ENCODE assay signal across 10 cellular contexts in the genomic region with DNA sequence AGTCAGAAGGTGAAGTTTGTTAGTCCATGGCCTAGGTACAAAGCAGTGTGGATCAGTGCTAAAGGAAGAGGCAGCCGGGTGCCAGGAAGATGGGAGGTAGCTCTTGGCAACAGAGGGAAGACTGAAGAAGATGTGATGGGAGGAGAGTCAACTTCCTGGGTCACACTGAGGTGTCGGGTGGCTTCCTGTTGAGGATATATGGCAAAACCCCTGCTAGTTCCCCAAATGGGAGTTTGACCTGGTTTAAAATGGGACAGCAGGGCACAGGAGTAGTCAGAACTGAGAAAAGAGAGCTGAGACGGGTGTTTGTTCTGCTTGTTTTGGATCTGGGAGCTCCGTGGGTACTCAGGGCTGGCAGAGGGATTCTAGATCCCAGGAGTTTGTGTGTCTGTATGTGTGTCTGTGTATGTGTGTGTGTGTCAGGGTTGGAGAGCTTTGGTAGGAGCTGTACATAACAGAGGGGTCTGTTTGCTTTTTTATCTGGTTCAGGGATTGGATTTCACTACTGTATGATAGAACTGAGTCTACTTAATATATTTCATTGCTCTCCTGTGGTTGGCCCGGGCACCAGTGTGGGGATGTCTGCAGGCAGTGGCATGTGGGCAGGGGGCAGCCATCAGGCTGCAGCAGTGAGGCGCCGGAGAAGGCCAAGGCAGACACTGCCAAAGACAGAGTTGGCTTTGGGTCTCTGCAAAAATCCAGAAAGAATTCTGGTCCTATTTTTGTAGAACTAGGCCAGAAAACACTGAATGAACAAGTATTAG. TPM values are rescaled to one million over a fixed set of nuclear protein-coding genes. Genes with fewer than 3 reads are reported as not detected.
DNase-seq lines count a peak whose midpoint lies in the region; ATAC-seq, FAIRE-seq and TF ChIP-seq lines count a peak whose summit lies in the region.
"Had no signal": no experiment of that assay in that cellular context is flagged by ENCODE, and none has a peak within 500 bp of the region (broad histone marks: within the 10 kb centered on the region; RNA-seq: fewer than 3 reads in every experiment).

No MANE protein-coding gene starts in this region.

- no peak overlapping the region for H2AK5ac ChIP-seq in H9 (ENCODE audit: insufficient read length, low read length)

- peaks cover 73% of the 10 kb centered on the region for H3K36me3 ChIP-seq in K562 (ENCODE audit: control insufficient read depth, insufficient read depth, low read length)

- no peak for ATAC-seq in CD4-positive, alpha-beta T cell (ENCODE audit: poor library complexity)
- no peak for ATAC-seq in K562
- no peak for ATAC-seq in HG02623 (IDR thresholded peaks at IDR 0.05; ENCODE audit: unreplicated experiment)
- ATAC-seq: left lung had no signal

- no peak for TF ChIP-seq EP300 in K562 (IDR thresholded peaks at IDR 0.05; ENCODE audit: low read length)

- WGBS in H9 (ENCODE audit: extremely low coverage, insufficient read length, low lambda C conversion rate), result no CpG with 5 or more reads among the region's 7 CpGs
- 84% methylated on average over 7 of the region's 7 CpGs for WGBS in K562 (ENCODE audit: insufficient coverage, low coverage, missing lambda C conversion rate)

- H3K4me1 ChIP-seq in H9 (ENCODE audit: insufficient read depth, low read length), result no peaks in the 10 kb centered on the region
- H3K4me1 ChIP-seq in K562 (replicated peaks in 1 of 2; ENCODE audit: control insufficient read depth in 2 of 2, insufficient read depth in 2 of 2, low read length in 2 of 2), result peaks cover 4 to 26% of the 10 kb centered on the region in 2 experiments; a peak in 3 of 5 replicates

- FAIRE-seq in K562 (lab: Jason Lieb, UNC), result no peak

- intact Hi-C loops in CD4-positive, alpha-beta T cell (cut with DNase I, micrococcal nuclease), result no loop called here
- intact Hi-C loops in K562 (cut with micrococcal nuclease), result loop anchor here (5.0 kb wide), 3 partner anchors 45 to 210 kb away; no protein-coding TSS in a partner anchor

- POLR2A ChIA-PET in CD4-positive, alpha-beta T cell (lab: Charles Lee), result interaction anchor here (1.5 kb wide), 1 partner anchor 17 kb away, joined by 4 read pairs; the partner anchor contains the start of gene MXD1
- POLR2A ChIA-PET in K562 (lab: Yijun Ruan, JAX), result interaction anchor here (0.7 to 8.8 kb wide), 9 partner anchors 12 to 213 kb away, joined by 3 to 107 read pairs (median 3); partner anchors contain the start of gene MXD1

- no peak overlapping the region; the same call in 1 of the 2 replicates for H3K14ac ChIP-seq in H9 (ENCODE audit: insufficient read depth, low read length)

- H3K27ac ChIP-seq in CD4-positive, alpha-beta T cell (ENCODE audit: low read depth, low read length), result no peak overlapping the region
- H3K27ac ChIP-seq in H9 (ENCODE audit: insufficient read length, low read depth, low read length) (no peak overlapping the region), K562 (ENCODE audit: extremely low read depth, low read depth, low read length) (peak overlapping the region; percentile 29; the same call in 2 of the 3 replicates)

- H2AFZ ChIP-seq in H9 (ENCODE audit: low read length) (no peak overlapping the region), K562 (ENCODE audit: low read depth, low read length) (no peak overlapping the region)

- TF ChIP-seq RAD21 in K562 (CRISPR knock-in tag; conservative IDR thresholded peaks at IDR 0.05 in 1 of 2, IDR thresholded peaks at IDR 0.05 in 1 of 2), result no peak

- H3T11ph ChIP-seq in H9 (ENCODE audit: low read length), result no peak overlapping the region

- H2BK15ac ChIP-seq in H9 (ENCODE audit: low read depth, low read length), result no peak overlapping the region

- no peak overlapping the region for H4K91ac ChIP-seq in H9 (ENCODE audit: insufficient read length, low read depth, low read length)

- no peak overlapping the region for H3K23ac ChIP-seq in H9 (ENCODE audit: insufficient read length, low read depth, low read length)

- in situ Hi-C loops in K562 (cut with MboI), result no loop called here

- no peaks in the 10 kb centered on the region for H3K79me1 ChIP-seq in H9 (ENCODE audit: insufficient read depth, low read depth, low read length, poor library complexity, severe bottlenecking)

- H3K18ac ChIP-seq in H9 (ENCODE audit: insufficient read length, low read depth, low read length), result no peak overlapping the region

- peaks cover 70% of the 10 kb centered on the region for H3K36me3 Mint-ChIP-seq in CD4-positive, alpha-beta T cell (ENCODE audit: low read depth)
- peaks cover 0 to 6% (median 0%) of the 10 kb centered on the region in 3 experiments; a peak in 2 of 7 replicates for H3K36me3 Mint-ChIP-seq in H9 (ENCODE audit: insufficient read depth in 1 of 3, low read depth in 3 of 3)
- H3K36me3 Mint-ChIP-seq in nephron (ENCODE audit: low read depth), result peaks cover 26% of the 10 kb centered on the region

- no peaks in the 10 kb centered on the region for H3K9me3 Mint-ChIP-seq in CD4-positive, alpha-beta T cell
- H3K9me3 Mint-ChIP-seq in H9, result no peaks in the 10 kb centered on the region
- H3K9me3 Mint-ChIP-seq in nephron, result no peaks in the 10 kb centered on the region

- peaks cover 22% of the 10 kb centered on the region for H3K4me1 Mint-ChIP-seq in CD4-positive, alpha-beta T cell (ENCODE audit: low read depth)
- H3K4me1 Mint-ChIP-seq in H9 (peaks cover 9 to 17% of the 10 kb centered on the region in 2 experiments), nephron (peaks cover 5% of the 10 kb centered on the region)

- H3K9me1 ChIP-seq in K562 (ENCODE audit: control insufficient read depth, insufficient read depth, low read length), result peaks cover 6% of the 10 kb centered on the region

- no peak overlapping the region for H4K8ac ChIP-seq in H9 (replicated peaks; ENCODE audit: insufficient read length, low read depth, low read length)

- no peak overlapping the region for H2BK120ac ChIP-seq in H9 (ENCODE audit: low read depth, low read length, poor library complexity, severe bottlenecking)

- H3K4me3 Mint-ChIP-seq in CD4-positive, alpha-beta T cell, result no peak overlapping the region
- H3K4me3 Mint-ChIP-seq in H9 (no peak overlapping the region), nephron (no peak overlapping the region)

- TF ChIP-seq CTCF in CD4-positive, alpha-beta T cell (IDR thresholded peaks at IDR 0.05), result no peak
- TF ChIP-seq CTCF in H9 (conservative IDR thresholded peaks at IDR 0.05), result no peak
- TF ChIP-seq CTCF in K562 (IDR thresholded peaks at IDR 0.05 in 2 of 3, conservative IDR thresholded peaks at IDR 0.05 in 1 of 3; ENCODE audit: insufficient read depth in 2 of 3, low read depth in 1 of 3, low read length in 3 of 3), result no peak
- TF ChIP-seq CTCF in nephron (IDR thresholded peaks at IDR 0.05; ENCODE audit: unreplicated experiment in 3 of 3), result no peak

- no peak overlapping the region for H2BK20ac ChIP-seq in H9 (ENCODE audit: low read depth, low read length, poor library complexity, severe bottlenecking)

- no TSS peak for BruUV-seq in K562 (replicated peaks; lab: Mats Ljungman, UMichigan)

- TF ChIP-seq POLR2A in K562 (conservative IDR thresholded peaks at IDR 0.05), result no peak

- DNase-seq in CD4-positive, alpha-beta T cell, result no peak
- no peak for DNase-seq in H9
- DNase-seq in K562 (ENCODE audit: extremely low read depth in 1 of 4, low spot score in 3 of 4), result no peak
- no peak for DNase-seq in NCI-H1048 (lab: John Stamatoyannopoulos, UW)
- DNase-seq in glomerular visceral epithelial cell (ENCODE audit: extremely low spot score), result no peak
- DNase-seq: COR-L47, left lung, Peyer's patch had no signal

- H3K27ac Mint-ChIP-seq in CD4-positive, alpha-beta T cell, result peak overlapping the region; percentile 21
- H3K27ac Mint-ChIP-seq in H9, result peak overlapping the region; percentile 20 to 78 (median 35); a peak in 6 of 7 replicates
- H3K27ac Mint-ChIP-seq in nephron, result peak overlapping the region in 2 of 3 experiments; percentile 22 to 39

- no peak overlapping the region for H3K4me3 ChIP-seq in K562
- H3K4me3 ChIP-seq: left lung, Peyer's patch had no signal

- H2BK12ac ChIP-seq in H9 (ENCODE audit: insufficient read length, low read depth, low read length), result no peak overlapping the region

- H3K4ac ChIP-seq in H9 (ENCODE audit: low read depth, low read length), result no peak overlapping the region

- no peaks in the 10 kb centered on the region for H3K9me3 ChIP-seq in CD4-positive, alpha-beta T cell (ENCODE audit: control insufficient read depth, low read length)
- H3K9me3 ChIP-seq in H9 (ENCODE audit: control insufficient read depth, low read depth, low read length) (no peaks in the 10 kb centered on the region), K562 (replicated peaks; ENCODE audit: control insufficient read depth, insufficient read depth, low read depth, low read length) (no peaks in the 10 kb centered on the region)
- H3K9me3 ChIP-seq: left lung, Peyer's patch had no signal

- no peak overlapping the region for H3K56ac ChIP-seq in H9 (ENCODE audit: insufficient read length, low read depth, low read length)

- H3K9ac ChIP-seq in H9 (ENCODE audit: extremely low read depth, insufficient read length, low read length), result no peak overlapping the region
- H3K9ac ChIP-seq in K562 (ENCODE audit: insufficient read depth in 1 of 2, low read depth in 2 of 2, low read length in 2 of 2), result peak overlapping the region in 1 of 2 experiments; percentile 53; a peak in 1 of 4 replicates

- no peak overlapping the region for H4K5ac ChIP-seq in H9 (ENCODE audit: insufficient read length, low read depth, low read length)

- CTCF ChIA-PET in CD4-positive, alpha-beta T cell (lab: Charles Lee), result interaction anchor here (0.9 kb wide), 1 partner anchor 211 kb away, joined by 3 read pairs; no protein-coding TSS in a partner anchor
- CTCF ChIA-PET in K562 (lab: Yijun Ruan, JAX; ENCODE audit: low intra/inter-chr PET ratio), result no interaction called here

- H3K79me2 ChIP-seq in H9 (ENCODE audit: insufficient read depth, low read length) (no peaks in the 10 kb centered on the region), K562 (ENCODE audit: control insufficient read depth, insufficient read depth, low read length) (peaks cover 21% of the 10 kb centered on the region; the same call in 2 of the 3 replicates)

- no peaks in the 10 kb centered on the region for H3K23me2 ChIP-seq in H9 (ENCODE audit: insufficient read length, low read depth, low read length, poor library complexity, severe bottlenecking)

- no peaks in the 10 kb centered on the region for H4K20me1 ChIP-seq in H9 (ENCODE audit: control insufficient read depth, insufficient read depth, insufficient read length)
- H4K20me1 ChIP-seq in K562 (replicated peaks; ENCODE audit: control insufficient read depth, insufficient read depth, low read length), result no peaks in the 10 kb centered on the region

- H3K4me2 ChIP-seq in H9 (ENCODE audit: insufficient read depth, insufficient read length, low read length), result no peak overlapping the region
- H3K4me2 ChIP-seq in K562 (ENCODE audit: insufficient read depth, low read length), result no peak overlapping the region

- H2BK5ac ChIP-seq in H9 (ENCODE audit: insufficient read length, low read length), result no peak overlapping the region

- no peaks in the 10 kb centered on the region for H3K27me3 Mint-ChIP-seq in CD4-positive, alpha-beta T cell
- H3K27me3 Mint-ChIP-seq in H9 (ENCODE audit: low read depth) (no peaks in the 10 kb centered on the region), nephron (ENCODE audit: low read depth) (no peaks in the 10 kb centered on the region)

- no peaks in the 10 kb centered on the region for H3K27me3 ChIP-seq in CD4-positive, alpha-beta T cell (ENCODE audit: control insufficient read depth, insufficient read depth, low read length)
- no peaks in the 10 kb centered on the region for H3K27me3 ChIP-seq in H9 (ENCODE audit: insufficient read depth, low read length)
- H3K27me3 ChIP-seq in K562 (ENCODE audit: control insufficient read depth in 2 of 2, insufficient read depth in 2 of 2, low read length in 2 of 2), result no peaks in the 10 kb centered on the region
- H3K27me3 ChIP-seq: left lung, Peyer's patch had no signal

RNA-seq across cellular contexts. Expression of gene MXD1, which starts 17.1 kb away (rescaled TPM):
- total RNA-seq in CD4-positive, alpha-beta T cell, result 10 to 100 TPM; 43.5 to 45.3 TPM
- total RNA-seq in H9 (2021) (3.7 and 5.5 TPM in 2 replicates), K562 (2014; rRNA removed) (7.6 and 7.9 TPM in 2 replicates), K562 (2014; rRNA removed; fragmentation: Illumina TruSeq; extraction: Trizol) (8.3 and 9.1 TPM in 2 replicates), K562 (2015; rRNA removed; fragmentation: Illumina TruSeq; extraction: Trizol) (6.7 and 7.1 TPM in 2 replicates), K562 (2021) (13.4 and 19.8 TPM in 2 replicates)
- total RNA-seq in K562 (2011; cell fraction: chromatin; rRNA removed; ENCODE audit: low replicate concordance), result 26.7 and 49.0 TPM in 2 replicates
- 16.5 and 18.2 TPM in 2 replicates for total RNA-seq in K562 (2011; cell fraction: nucleolus; rRNA removed)
- 38.7 and 66.3 TPM in 2 replicates for total RNA-seq in K562 (2011; cell fraction: nucleoplasm; rRNA removed)
- polyA plus RNA-seq in K562 (2011; rRNA removed) (26.7 and 35.9 TPM in 2 replicates), K562 (2014; fragmentation: Illumina TruSeq; extraction: Trizol) (11.5 and 13.0 TPM in 2 replicates), K562 (2014; fragmentation: Nextera tagmentation; extraction: Ambion mirVana) (10 to 100 TPM in 1 of 2 experiments, 1 to 10 TPM in 1; 9.0 to 11.0 TPM), K562 (2014; rRNA removed) (13.2 and 15.6 TPM in 2 replicates)
- 10.5 and 14.7 TPM in 2 replicates for polyA plus RNA-seq in K562 (2011; cell fraction: cytosol; rRNA removed)
- 49.2 and 59.8 TPM in 2 replicates for polyA plus RNA-seq in K562 (2011; cell fraction: nucleus; rRNA removed)
- polyA plus RNA-seq in K562 (2012), result 8.5 and 11.4 TPM in 2 replicates
- 18.7 and 32.2 TPM in 2 replicates for polyA minus RNA-seq in K562 (2011; rRNA and poly(A)+ RNA removed)
- 7.8 and 13.7 TPM in 2 replicates for polyA minus RNA-seq in K562 (2011; cell fraction: cytosol; rRNA and poly(A)+ RNA removed)
- 24.8 and 26.5 TPM in 2 replicates for polyA minus RNA-seq in K562 (2011; cell fraction: nucleus; rRNA and poly(A)+ RNA removed)

RNA-seq across cellular contexts. Expression of gene ASPRV1, which starts 29.4 kb away (rescaled TPM):
- under 1 TPM; 0.81 to 0.96 TPM for total RNA-seq in CD4-positive, alpha-beta T cell
- total RNA-seq in H9 (2021) (0.57 and 0.64 TPM in 2 replicates), K562 (2014; rRNA removed) (0.36 and 0.57 TPM in 2 replicates), K562 (2014; rRNA removed; fragmentation: Illumina TruSeq; extraction: Trizol) (0.33 and 0.45 TPM in 2 replicates), K562 (2015; rRNA removed; fragmentation: Illumina TruSeq; extraction: Trizol) (0.58 and 0.64 TPM in 2 replicates), K562 (2021) (0.58 and 0.60 TPM in 2 replicates)
- total RNA-seq in K562 (2011; cell fraction: chromatin; rRNA removed; ENCODE audit: low replicate concordance), result 1.2 and 2.8 TPM in 2 replicates
- 1.6 and 2.0 TPM in 2 replicates for total RNA-seq in K562 (2011; cell fraction: nucleolus; rRNA removed)
- 1.2 and 1.5 TPM in 2 replicates for total RNA-seq in K562 (2011; cell fraction: nucleoplasm; rRNA removed)
- polyA plus RNA-seq in K562 (2011; rRNA removed) (0.55 and 0.72 TPM in 2 replicates), K562 (2014; fragmentation: Illumina TruSeq; extraction: Trizol) (0.45 and 0.60 TPM in 2 replicates), K562 (2014; fragmentation: Nextera tagmentation; extraction: Ambion mirVana) (under 1 TPM in 1 of 2 experiments, not detected in 1; 0.17 TPM), K562 (2014; rRNA removed) (0.49 and 0.71 TPM in 2 replicates)
- polyA plus RNA-seq in K562 (2011; cell fraction: cytosol; rRNA removed), result 0.43 and 0.48 TPM in 2 replicates
- 0.63 TPM in 2 replicates for polyA plus RNA-seq in K562 (2011; cell fraction: nucleus; rRNA removed)
- 0.62 and 0.97 TPM in 2 replicates for polyA plus RNA-seq in K562 (2012)
- polyA minus RNA-seq in K562 (2011; rRNA and poly(A)+ RNA removed), result 0.42 and 0.81 TPM in 2 replicates
- not detected in 2 replicates for polyA minus RNA-seq in K562 (2011; cell fraction: cytosol; rRNA and poly(A)+ RNA removed)
- 0.22 and 0.27 TPM in 2 replicates for polyA minus RNA-seq in K562 (2011; cell fraction: nucleus; rRNA and poly(A)+ RNA removed)

RNA-seq across cellular contexts. Expression of gene SNRNP27, which starts 38.3 kb away (rescaled TPM):
- 10 to 100 TPM; 50.9 to 54.8 TPM for total RNA-seq in CD4-positive, alpha-beta T cell
- 47.1 and 53.8 TPM in 2 replicates for total RNA-seq in H9 (2021)
- 13.8 and 44.5 TPM in 2 replicates for total RNA-seq in K562 (2011; cell fraction: chromatin; rRNA removed; ENCODE audit: low replicate concordance)
- 11.0 and 12.1 TPM in 2 replicates for total RNA-seq in K562 (2011; cell fraction: nucleolus; rRNA removed)
- 18.8 and 21.3 TPM in 2 replicates for total RNA-seq in K562 (2011; cell fraction: nucleoplasm; rRNA removed)
- 56.9 and 74.2 TPM in 2 replicates for total RNA-seq in K562 (2014; rRNA removed)
- total RNA-seq in K562 (2014; rRNA removed; fragmentation: Illumina TruSeq; extraction: Trizol), result 58.7 and 59.8 TPM in 2 replicates
- 65.4 and 70.8 TPM in 2 replicates for total RNA-seq in K562 (2015; rRNA removed; fragmentation: Illumina TruSeq; extraction: Trizol)
- total RNA-seq in K562 (2021), result 61.0 and 61.5 TPM in 2 replicates
- polyA plus RNA-seq in K562 (2011; rRNA removed), result 38.3 and 65.7 TPM in 2 replicates
- 15.3 and 17.6 TPM in 2 replicates for polyA plus RNA-seq in K562 (2011; cell fraction: cytosol; rRNA removed)
- 12.4 and 13.8 TPM in 2 replicates for polyA plus RNA-seq in K562 (2011; cell fraction: nucleus; rRNA removed)
- polyA plus RNA-seq in K562 (2012), result 36.3 and 42.8 TPM in 2 replicates
- 88.9 and 93.4 TPM in 2 replicates for polyA plus RNA-seq in K562 (2014; fragmentation: Illumina TruSeq; extraction: Trizol)
- 10 to 100 TPM; 29.2 to 33.7 TPM for polyA plus RNA-seq in K562 (2014; fragmentation: Nextera tagmentation; extraction: Ambion mirVana)
- 72.7 and 102 TPM in 2 replicates for polyA plus RNA-seq in K562 (2014; rRNA removed)
- polyA minus RNA-seq in K562 (2011; rRNA and poly(A)+ RNA removed), result 16.0 and 24.7 TPM in 2 replicates
- 13.7 and 15.2 TPM in 2 replicates for polyA minus RNA-seq in K562 (2011; cell fraction: cytosol; rRNA and poly(A)+ RNA removed)
- polyA minus RNA-seq in K562 (2011; cell fraction: nucleus; rRNA and poly(A)+ RNA removed), result 9.3 and 13.1 TPM in 2 replicates
